In the genomic region with DNA sequence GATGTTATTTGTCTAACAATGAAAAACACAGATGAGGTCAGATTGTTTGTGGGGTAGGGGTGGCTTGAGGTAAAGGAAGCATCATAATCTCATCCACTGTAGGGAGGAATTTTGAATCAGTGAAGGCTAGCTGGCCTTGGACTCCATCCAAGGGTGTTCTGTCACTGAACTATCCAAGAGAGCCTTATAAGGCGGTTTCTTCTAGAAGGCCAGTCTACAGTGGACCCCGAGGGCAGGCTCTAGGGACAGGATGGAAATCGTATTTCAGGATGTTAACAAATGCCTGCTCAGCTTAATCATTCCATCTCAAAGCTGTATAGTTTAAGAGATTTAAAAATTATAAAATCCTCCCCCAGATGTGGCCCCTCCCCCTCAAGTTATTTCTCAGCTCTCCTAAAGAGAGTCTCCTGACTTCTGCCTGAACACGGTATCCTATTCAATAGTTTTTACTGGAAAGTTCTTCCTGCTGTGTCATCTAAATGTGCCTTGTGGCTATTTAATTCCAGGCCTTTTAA, we compare ENCODE assay signal across 2 cellular contexts.
TF ChIP-seq lines count a peak whose summit lies in the region.

No MANE protein-coding gene starts in this region.

TF ChIP-seq in IMR-90, 13 proteins besides CTCF, POLR2A, EP300 and RAD21:
- TF ChIP-seq BHLHE40 (IDR thresholded peaks at IDR 0.05; ENCODE audit: low read depth, low read length) (0 out of 2 replicates have a peak, but pooled peaks have one; percentile 7), MAFK (IDR thresholded peaks at IDR 0.05; ENCODE audit: low read depth, low read length) (peak; percentile 67), FOS (IDR thresholded peaks at IDR 0.05; ENCODE audit: low read depth, low read length) (no peak), NFE2L2 (IDR thresholded peaks at IDR 0.05; ENCODE audit: low read depth, low read length) (0 out of 2 replicates have a peak, but pooled peaks have one; percentile 13)
- TF ChIP-seq, protein P1, sequence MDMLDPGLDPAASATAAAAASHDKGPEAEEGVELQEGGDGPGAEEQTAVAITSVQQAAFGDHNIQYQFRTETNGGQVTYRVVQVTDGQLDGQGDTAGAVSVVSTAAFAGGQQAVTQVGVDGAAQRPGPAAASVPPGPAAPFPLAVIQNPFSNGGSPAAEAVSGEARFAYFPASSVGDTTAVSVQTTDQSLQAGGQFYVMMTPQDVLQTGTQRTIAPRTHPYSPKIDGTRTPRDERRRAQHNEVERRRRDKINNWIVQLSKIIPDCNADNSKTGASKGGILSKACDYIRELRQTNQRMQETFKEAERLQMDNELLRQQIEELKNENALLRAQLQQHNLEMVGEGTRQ (IDR thresholded peaks at IDR 0.05; ENCODE audit: low read depth, low read length), result no peak

TF ChIP-seq in HepG2, 621 proteins besides CTCF, POLR2A, EP300 and RAD21:
- TF ChIP-seq, protein P2, sequence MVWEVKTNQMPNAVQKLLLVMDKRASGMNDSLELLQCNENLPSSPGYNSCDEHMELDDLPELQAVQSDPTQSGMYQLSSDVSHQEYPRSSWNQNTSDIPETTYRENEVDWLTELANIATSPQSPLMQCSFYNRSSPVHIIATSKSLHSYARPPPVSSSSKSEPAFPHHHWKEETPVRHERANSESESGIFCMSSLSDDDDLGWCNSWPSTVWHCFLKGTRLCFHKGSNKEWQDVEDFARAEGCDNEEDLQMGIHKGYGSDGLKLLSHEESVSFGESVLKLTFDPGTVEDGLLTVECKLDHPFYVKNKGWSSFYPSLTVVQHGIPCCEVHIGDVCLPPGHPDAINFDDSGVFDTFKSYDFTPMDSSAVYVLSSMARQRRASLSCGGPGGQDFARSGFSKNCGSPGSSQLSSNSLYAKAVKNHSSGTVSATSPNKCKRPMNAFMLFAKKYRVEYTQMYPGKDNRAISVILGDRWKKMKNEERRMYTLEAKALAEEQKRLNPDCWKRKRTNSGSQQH (CRISPR knock-in tag; IDR thresholded peaks at IDR 0.05; ENCODE audit: low read depth), result no peak
- TF ChIP-seq SNRNP70 (IDR thresholded peaks at IDR 0.05; ENCODE audit: low read depth, low read length) (no peak), ESRRA (CRISPR knock-in tag; IDR thresholded peaks at IDR 0.05; ENCODE audit: low read depth) (no peak), NCOA5 (CRISPR knock-in tag; IDR thresholded peaks at IDR 0.05) (no peak), YY1 (IDR thresholded peaks at IDR 0.05; ENCODE audit: insufficient read depth, insufficient replicate concordance, low read depth, low read length) (no peak), CAMTA2 (CRISPR knock-in tag; IDR thresholded peaks at IDR 0.05; ENCODE audit: borderline replicate concordance) (no peak), SP4 (CRISPR knock-in tag; IDR thresholded peaks at IDR 0.05) (no peak), SAP130 (CRISPR knock-in tag; IDR thresholded peaks at IDR 0.05; ENCODE audit: low read depth) (no peak), MBD4 (IDR thresholded peaks at IDR 0.05; ENCODE audit: borderline replicate concordance, low read length) (no peak), BCL6 (CRISPR knock-in tag; IDR thresholded peaks at IDR 0.05) (no peak), CCAR2 (optimal IDR thresholded peaks at IDR 0.05; ENCODE audit: low read depth, low read length) (no peak), ZKSCAN8 (CRISPR knock-in tag; IDR thresholded peaks at IDR 0.05; ENCODE audit: borderline replicate concordance) (no peak), NFIC (IDR thresholded peaks at IDR 0.05; ENCODE audit: low read length) (no peak), ZNF703 (CRISPR knock-in tag; IDR thresholded peaks at IDR 0.05; ENCODE audit: borderline replicate concordance) (no peak), EHMT2 (IDR thresholded peaks at IDR 0.05; ENCODE audit: borderline replicate concordance, low read depth, low read length) (no peak)
- TF ChIP-seq, protein P3, sequence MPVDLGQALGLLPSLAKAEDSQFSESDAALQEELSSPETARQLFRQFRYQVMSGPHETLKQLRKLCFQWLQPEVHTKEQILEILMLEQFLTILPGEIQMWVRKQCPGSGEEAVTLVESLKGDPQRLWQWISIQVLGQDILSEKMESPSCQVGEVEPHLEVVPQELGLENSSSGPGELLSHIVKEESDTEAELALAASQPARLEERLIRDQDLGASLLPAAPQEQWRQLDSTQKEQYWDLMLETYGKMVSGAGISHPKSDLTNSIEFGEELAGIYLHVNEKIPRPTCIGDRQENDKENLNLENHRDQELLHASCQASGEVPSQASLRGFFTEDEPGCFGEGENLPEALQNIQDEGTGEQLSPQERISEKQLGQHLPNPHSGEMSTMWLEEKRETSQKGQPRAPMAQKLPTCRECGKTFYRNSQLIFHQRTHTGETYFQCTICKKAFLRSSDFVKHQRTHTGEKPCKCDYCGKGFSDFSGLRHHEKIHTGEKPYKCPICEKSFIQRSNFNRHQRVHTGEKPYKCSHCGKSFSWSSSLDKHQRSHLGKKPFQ (CRISPR knock-in tag; IDR thresholded peaks at IDR 0.05; ENCODE audit: insufficient replicate concordance), result no peak
- TF ChIP-seq, protein P4, sequence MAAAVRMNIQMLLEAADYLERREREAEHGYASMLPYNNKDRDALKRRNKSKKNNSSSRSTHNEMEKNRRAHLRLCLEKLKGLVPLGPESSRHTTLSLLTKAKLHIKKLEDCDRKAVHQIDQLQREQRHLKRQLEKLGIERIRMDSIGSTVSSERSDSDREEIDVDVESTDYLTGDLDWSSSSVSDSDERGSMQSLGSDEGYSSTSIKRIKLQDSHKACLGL (CRISPR knock-in tag; IDR thresholded peaks at IDR 0.05), result no peak
